ENCODE assay signal across 16 cellular contexts in genomic region chr12:114848661-114849060, GRCh38.
DNase-seq lines count a peak whose midpoint lies in the region; ATAC-seq and TF ChIP-seq lines count a peak whose summit lies in the region.
"Had no signal": no experiment of that assay in that cellular context is flagged by ENCODE, and none has a peak within 500 bp of the region (broad histone marks: within the 10 kb centered on the region; RNA-seq: fewer than 3 reads in every experiment).

No MANE protein-coding gene starts in this region.

- no peak overlapping the region for H3K4me3 ChIP-seq in fibroblast of pulmonary artery (replicated peaks; ENCODE audit: low read depth, low read length)
- no peak overlapping the region for H3K4me3 ChIP-seq in BE2C (ENCODE audit: low read depth, low read length)

- ATAC-seq in sciatic nerve (peak; percentile 90), HG03108 (IDR thresholded peaks at IDR 0.05; ENCODE audit: unreplicated experiment) (no peak), HG02870 (IDR thresholded peaks at IDR 0.05; ENCODE audit: unreplicated experiment) (no peak)
- ATAC-seq: SK-N-SH treated with all-trans-retinoic acid at 6 μM for 48 hours had no signal

- intact Hi-C loops in sciatic nerve (cut with DNase I) = no loop called here

- in situ Hi-C loops in SK-MEL-5 (cut with HindIII; ENCODE audit: low pct_unique_long_range_greater_than_20kb, low sequenced_read_pairs) = no loop called here

- peak; percentile 47 for DNase-seq in COLO829 (ENCODE audit: low spot score)
- DNase-seq in SK-MEL-5 (ENCODE audit: low read depth, low spot score) = peak; percentile 45
- peak; percentile 89 for DNase-seq in fibroblast of pulmonary artery (ENCODE audit: low read depth)
- DNase-seq in sciatic nerve (ENCODE audit: low spot score) = no peak
- DNase-seq in BE2C = no peak
- no peak for DNase-seq in GF-D8 (lab: John Stamatoyannopoulos, UW)
- DNase-seq: Caco-2; cerebellar nuclear complex; erythroblast; NCI-H1105; NCI-H226; posterior cingulate gyrus; stimulated activated CD4-positive, alpha-beta T cell treated with anti-CD3 and anti-CD28 coated beads, Interleukin-2, amount 100 ng/mL, for 24 hours had no signal

- H3K27me3 ChIP-seq in BE2C = no peaks in the 10 kb centered on the region

- no peaks in the 10 kb centered on the region for H3K4me1 ChIP-seq in BE2C
- H3K4me1 ChIP-seq: Caco-2 had no signal

- no peak for TF ChIP-seq CTCF in fibroblast of pulmonary artery (IDR thresholded peaks at IDR 0.05; ENCODE audit: low read length, missing control alignments)
- no peak for TF ChIP-seq CTCF in BE2C (IDR thresholded peaks at IDR 0.05; ENCODE audit: low read depth, low read length)

- H3K9me3 ChIP-seq in BE2C = no peaks in the 10 kb centered on the region
- H3K9me3 ChIP-seq: Caco-2 had no signal

- no peaks in the 10 kb centered on the region for H3K36me3 ChIP-seq in BE2C

Comparison
In these comparisons a context has a peak if more than half of its experiments do, and no peak if none do; other contexts are left out.
1. DNase-seq: peak in COLO829 (single experiment), SK-MEL-5 (single experiment) and fibroblast of pulmonary artery (single experiment); none in sciatic nerve (single experiment), BE2C (single experiment) and GF-D8 (single experiment).